22 cellular contexts compared by ENCODE assay signal in the genomic region with DNA sequence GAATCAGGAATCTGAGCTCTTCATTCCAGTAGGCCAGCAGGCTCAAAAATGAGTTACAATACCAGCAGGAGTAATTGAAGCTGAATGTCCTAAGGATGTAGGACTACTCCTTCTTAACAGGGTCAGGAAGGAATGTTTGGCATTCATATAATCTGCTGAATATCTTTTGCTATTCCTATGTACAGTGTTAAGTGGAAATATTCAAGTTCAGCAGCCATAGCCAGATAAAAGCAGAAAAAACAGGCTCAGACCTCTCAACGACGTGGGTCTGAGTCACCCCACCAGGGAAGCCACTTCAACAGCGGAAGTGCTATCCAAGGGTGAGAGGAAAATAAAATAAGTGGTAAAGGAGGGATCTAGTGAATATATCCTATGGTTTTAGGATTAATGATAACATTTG.
DNase-seq lines count a peak whose midpoint lies in the region; TF ChIP-seq lines count a peak whose summit lies in the region.
"Had no signal": no experiment of that assay in that cellular context is flagged by ENCODE, and none has a peak within 500 bp of the region (broad histone marks: within the 10 kb centered on the region; RNA-seq: fewer than 3 reads in every experiment).

No MANE protein-coding gene starts in this region.

- no peaks in the 10 kb centered on the region for H3K4me1 ChIP-seq in Caco-2
- H3K4me1 ChIP-seq: SJSA1, tibial artery had no signal

- H3K9me3 ChIP-seq in MG63 (no peaks in the 10 kb centered on the region), Caco-2 (no peaks in the 10 kb centered on the region)
- H3K9me3 ChIP-seq: SJSA1, tibial artery had no signal

- no peak overlapping the region for H3K4me3 Mint-ChIP-seq in osteocyte (ENCODE audit: unreplicated experiment)
- no peak overlapping the region for H3K4me3 Mint-ChIP-seq in Caco-2 (ENCODE audit: unreplicated experiment)
- H3K4me3 Mint-ChIP-seq: activated naive CD8-positive, alpha-beta T cell treated with anti-CD3 and anti-CD28 coated beads, Interleukin-2, amount 10 ng/mL, durations not matched to agents 7 days and 5 days; nephron progenitor cell; T-helper 1 cell treated with Interleukin-12 subunit alpha and Interleukin-12 subunit beta and Interleukin-4 antibody, amounts not matched to agents 30 μg/mL and 1 μg/mL, for 36 hours had no signal

- peaks cover 2% of the 10 kb centered on the region for H3K27me3 Mint-ChIP-seq in osteocyte (ENCODE audit: unreplicated experiment)
- H3K27me3 Mint-ChIP-seq in Caco-2 (ENCODE audit: insufficient read depth, unreplicated experiment): peaks cover 2% of the 10 kb centered on the region
- H3K27me3 Mint-ChIP-seq: activated naive CD8-positive, alpha-beta T cell treated with anti-CD3 and anti-CD28 coated beads, Interleukin-2, amount 10 ng/mL, durations not matched to agents 7 days and 5 days; progenitor cell of endocrine pancreas had no signal

- intact Hi-C loops in Caco-2 (cut with micrococcal nuclease; ENCODE audit: unreplicated experiment): no loop called here

- no peaks in the 10 kb centered on the region for H3K36me3 Mint-ChIP-seq in osteocyte (ENCODE audit: unreplicated experiment)
- no peaks in the 10 kb centered on the region for H3K36me3 Mint-ChIP-seq in Caco-2 (ENCODE audit: insufficient read depth, unreplicated experiment)
- H3K36me3 Mint-ChIP-seq: activated naive CD8-positive, alpha-beta T cell treated with anti-CD3 and anti-CD28 coated beads, Interleukin-2, amount 10 ng/mL, durations not matched to agents 7 days and 5 days had no signal

- H3K36me3 ChIP-seq in MG63 (no peaks in the 10 kb centered on the region), Caco-2 (ENCODE audit: control insufficient read depth, insufficient read depth, low read length) (no peaks in the 10 kb centered on the region)
- H3K36me3 ChIP-seq: SJSA1, tibial artery had no signal

- no peak overlapping the region for H3K4me3 ChIP-seq in MG63
- H3K4me3 ChIP-seq in cardiac fibroblast (replicated peaks in 1 of 2; ENCODE audit: low read depth in 2 of 2, low read length in 2 of 2): no peak overlapping the region
- H3K4me3 ChIP-seq in Caco-2 (ENCODE audit: low read depth, low read length): no peak overlapping the region
- H3K4me3 ChIP-seq: PC-9, SJSA1, tibial artery had no signal

- H3K4me1 Mint-ChIP-seq in osteocyte (ENCODE audit: unreplicated experiment) (no peaks in the 10 kb centered on the region), Caco-2 (ENCODE audit: low read depth, unreplicated experiment) (no peaks in the 10 kb centered on the region)
- H3K4me1 Mint-ChIP-seq: activated naive CD8-positive, alpha-beta T cell treated with anti-CD3 and anti-CD28 coated beads, Interleukin-2, amount 10 ng/mL, durations not matched to agents 7 days and 5 days had no signal

- H3K27me3 ChIP-seq in MG63 (no peaks in the 10 kb centered on the region), Caco-2 (replicated peaks; ENCODE audit: control insufficient read depth, insufficient read depth, low read length) (no peaks in the 10 kb centered on the region)
- H3K27me3 ChIP-seq: SJSA1, tibial artery had no signal

- H3K9me3 Mint-ChIP-seq in osteocyte (ENCODE audit: unreplicated experiment): no peaks in the 10 kb centered on the region
- no peaks in the 10 kb centered on the region for H3K9me3 Mint-ChIP-seq in Caco-2 (ENCODE audit: unreplicated experiment)
- H3K9me3 Mint-ChIP-seq: activated naive CD8-positive, alpha-beta T cell treated with anti-CD3 and anti-CD28 coated beads, Interleukin-2, amount 10 ng/mL, durations not matched to agents 7 days and 5 days; nephron progenitor cell; T-helper 1 cell treated with Interleukin-12 subunit alpha and Interleukin-12 subunit beta and Interleukin-4 antibody, amounts not matched to agents 30 μg/mL and 1 μg/mL, for 36 hours had no signal

- TF ChIP-seq CTCF in cardiac fibroblast (IDR thresholded peaks at IDR 0.05; ENCODE audit: low read depth, low read length): no peak
- no peak for TF ChIP-seq CTCF in osteocyte (IDR thresholded peaks at IDR 0.05)
- no peak for TF ChIP-seq CTCF in Caco-2 (IDR thresholded peaks at IDR 0.05; ENCODE audit: insufficient read depth in 1 of 2, low read depth in 1 of 2, low read length in 1 of 2, severe bottlenecking in 1 of 2, unreplicated experiment in 1 of 2)

- H3K27ac Mint-ChIP-seq in osteocyte (ENCODE audit: unreplicated experiment): peak overlapping the region; percentile 71
- H3K27ac Mint-ChIP-seq in Caco-2 (ENCODE audit: unreplicated experiment): no peak overlapping the region
- H3K27ac Mint-ChIP-seq: activated naive CD8-positive, alpha-beta T cell treated with anti-CD3 and anti-CD28 coated beads, Interleukin-2, amount 10 ng/mL, durations not matched to agents 7 days and 5 days; nephron progenitor cell; progenitor cell of endocrine pancreas; T-helper 1 cell treated with Interleukin-12 subunit alpha and Interleukin-12 subunit beta and Interleukin-4 antibody, amounts not matched to agents 30 μg/mL and 1 μg/mL, for 36 hours had no signal

- POLR2A ChIA-PET in Caco-2 (lab: Charles Lee): no interaction called here

- BruUV-seq in Caco-2 (replicated peaks; lab: Mats Ljungman, UMichigan): no TSS peak

- CTCF ChIA-PET in Caco-2 (lab: Charles Lee): no interaction called here

- DNase-seq in EH (ENCODE audit: low read depth) (peak; percentile 1), MG63 (peak; percentile 16), cardiac fibroblast (ENCODE audit: low read depth in 2 of 2) (peak; percentile 16 to 44), osteocyte (ENCODE audit: extremely low spot score, unreplicated experiment) (no peak), Caco-2 (no peak), NCI-H82 treated with DMSO at 0.1 percent for 48 hours (lab: John Stamatoyannopoulos, UW; ENCODE audit: unreplicated experiment) (no peak)
- no peak for DNase-seq in activated CD8-positive, alpha-beta memory T cell treated with anti-CD3 and anti-CD28 coated beads, Interleukin-2, amount 50 U/mL, for 48 hours
- DNase-seq: activated CD4-positive, alpha-beta T cell treated with anti-CD3 and anti-CD28 coated beads, Interleukin-2, amount 50 U/mL, for 1 hour; activated CD8-positive, alpha-beta memory T cell treated with anti-CD3 and anti-CD28 coated beads, Interleukin-2, amount 50 U/mL, for 4 hours; activated naive CD8-positive, alpha-beta T cell treated with anti-CD3 and anti-CD28 coated beads, Interleukin-2, amount 10 ng/mL, durations not matched to agents 7 days and 5 days; central memory CD4-positive, alpha-beta T cell; NCI-H1417 treated with DMSO at 0.1 percent for 48 hours; NCI-H69; nephron progenitor cell; PC-9; small intestine; stimulated activated CD4-positive, alpha-beta T cell treated with anti-CD3 and anti-CD28 coated beads, Interleukin-2, amount 100 ng/mL, for 48 hours; stimulated activated naive CD8-positive, alpha-beta T cell treated with anti-CD3 and anti-CD28 coated beads, Interleukin-15, Interleukin-2, amounts not matched to agents 100 U/mL and 50 U/mL, for 24 hours; tibial artery had no signal

Comparison
In these comparisons a context has a peak if more than half of its experiments do, and no peak if none do; other contexts are left out.
1. DNase-seq: peak in EH (single experiment), MG63 (single experiment) and cardiac fibroblast (2 of 2); none in osteocyte (single experiment), Caco-2 (0 of 2), activated CD8-positive, alpha-beta memory T cell treated with anti-CD3 and anti-CD28 coated beads, Interleukin-2, amount 50 U/mL, for 48 hours (single experiment) and NCI-H82 treated with DMSO at 0.1 percent for 48 hours (single experiment).